Comparison of ENCODE assay signal across 15 cellular contexts in genomic region chr6:73639015-73639414, GRCh38. TPM values are rescaled to one million over a fixed set of nuclear protein-coding genes. Genes with fewer than 3 reads are reported as not detected.
DNase-seq lines count a peak whose midpoint lies in the region; ATAC-seq and TF ChIP-seq lines count a peak whose summit lies in the region.
"Had no signal": no experiment of that assay in that cellular context is flagged by ENCODE, and none has a peak within 500 bp of the region (broad histone marks: within the 10 kb centered on the region; RNA-seq: fewer than 3 reads in every experiment).

No MANE protein-coding gene starts in this region.

- H4K20me1 ChIP-seq in mammary epithelial cell (ENCODE audit: insufficient read depth, low read length) = no peaks in the 10 kb centered on the region
- H4K20me1 ChIP-seq: BLaER1 had no signal

- H3K36me3 ChIP-seq in mammary epithelial cell (ENCODE audit: insufficient read depth, low read length) (no peaks in the 10 kb centered on the region), sigmoid colon (peaks cover 4 to 65% (median 10%) of the 10 kb centered on the region in 4 donors)

- H3K27ac Mint-ChIP-seq in MCF 10A (ENCODE audit: low read depth, unreplicated experiment) (no peak overlapping the region), T-helper 17 cell (peak overlapping the region; percentile 63), endothelial cell (ENCODE audit: unreplicated experiment) (peak overlapping the region; percentile 1)

- H3K4me2 ChIP-seq in mammary epithelial cell (ENCODE audit: insufficient read depth, low read depth, low read length) = no peak overlapping the region
- H3K4me2 ChIP-seq: BLaER1 had no signal

- peaks cover 6% of the 10 kb centered on the region for H3K36me3 Mint-ChIP-seq in MCF 10A (ENCODE audit: insufficient read depth, unreplicated experiment)
- no peaks in the 10 kb centered on the region for H3K36me3 Mint-ChIP-seq in T-helper 17 cell (ENCODE audit: low read depth)
- no peaks in the 10 kb centered on the region for H3K36me3 Mint-ChIP-seq in endothelial cell (ENCODE audit: low read depth, unreplicated experiment)

- H3K9me3 ChIP-seq in mammary epithelial cell (replicated peaks; ENCODE audit: insufficient read depth, low read length) = no peaks in the 10 kb centered on the region
- H3K9me3 ChIP-seq in T-helper 17 cell (ENCODE audit: control insufficient read depth, low read length, poor library complexity, severe bottlenecking) = no peaks in the 10 kb centered on the region
- no peaks in the 10 kb centered on the region for H3K9me3 ChIP-seq in sigmoid colon
- H3K9me3 ChIP-seq: BLaER1, Caco-2 had no signal

- WGBS in mammary epithelial cell (ENCODE audit: low coverage, missing lambda C conversion rate) = 67% methylated on average over 3 of the region's 4 CpGs
- WGBS in sigmoid colon, 2 donors = 89% methylated on average over 4 of the region's 4 CpGs

- H3K4me1 ChIP-seq in mammary epithelial cell (ENCODE audit: insufficient read depth, low read length) (no peaks in the 10 kb centered on the region), sigmoid colon (peaks cover 0 to 21% (median 13%) of the 10 kb centered on the region in 4 donors), foreskin keratinocyte (no peaks in the 10 kb centered on the region)
- H3K4me1 ChIP-seq: BLaER1 had no signal

- POLR2A ChIA-PET in MCF 10A (lab: Yijun Ruan, JAX) = interaction anchor here (0.8 kb wide), 1 partner anchor 118 kb away, joined by 3 read pairs; the partner anchor contains the start of gene EEF1A1

- H3K9me3 Mint-ChIP-seq in MCF 10A (ENCODE audit: unreplicated experiment) = no peaks in the 10 kb centered on the region
- H3K9me3 Mint-ChIP-seq in endothelial cell (ENCODE audit: unreplicated experiment) = no peaks in the 10 kb centered on the region

- dilution Hi-C loops in mammary epithelial cell (cut with HindIII; ENCODE audit: low sequenced_read_pairs) = no loop called here

- H3K4me1 Mint-ChIP-seq in MCF 10A (ENCODE audit: insufficient read depth, unreplicated experiment) = peaks cover 9% of the 10 kb centered on the region
- H3K4me1 Mint-ChIP-seq in T-helper 17 cell = peaks cover 6% of the 10 kb centered on the region
- H3K4me1 Mint-ChIP-seq in endothelial cell (ENCODE audit: unreplicated experiment) = peaks cover 6% of the 10 kb centered on the region

- no peaks in the 10 kb centered on the region for H3K27me3 ChIP-seq in mammary epithelial cell (ENCODE audit: insufficient read depth, low read length)
- H3K27me3 ChIP-seq in sigmoid colon = no peaks in the 10 kb centered on the region
- H3K27me3 ChIP-seq in foreskin keratinocyte = no peaks in the 10 kb centered on the region
- H3K27me3 ChIP-seq: BLaER1 had no signal

- in situ Hi-C loops in mammary epithelial cell (cut with MboI; ENCODE audit: low sequenced_read_pairs in 2 of 2) = loop anchor here in 1 of 2 donors (25.0 kb wide), 1 partner anchor 352 kb away; no protein-coding TSS in a partner anchor

- H2AFZ ChIP-seq in mammary epithelial cell (ENCODE audit: low read depth, low read length) = no peak overlapping the region

- no peak overlapping the region for H3K4me3 Mint-ChIP-seq in MCF 10A (ENCODE audit: unreplicated experiment)
- H3K4me3 Mint-ChIP-seq in T-helper 17 cell = no peak overlapping the region
- H3K4me3 Mint-ChIP-seq in endothelial cell (ENCODE audit: unreplicated experiment) = no peak overlapping the region
- H3K4me3 Mint-ChIP-seq: CD8-positive, alpha-beta memory T cell had no signal

- no peak overlapping the region for H3K4me3 ChIP-seq in mammary epithelial cell (replicated peaks in 1 of 3; ENCODE audit: insufficient read depth in 1 of 3, low read depth in 2 of 3, low read length in 3 of 3)
- H3K4me3 ChIP-seq in sigmoid colon = no peak overlapping the region
- H3K4me3 ChIP-seq: BLaER1 had no signal

- intact Hi-C loops in mammary epithelial cell (cut with micrococcal nuclease) = no loop called here
- intact Hi-C loops in MCF 10A (cut with micrococcal nuclease) = no loop called here
- intact Hi-C loops in sigmoid colon (cut with DNase I) = no loop called here

- H3K27me3 Mint-ChIP-seq in MCF 10A (ENCODE audit: insufficient read depth, unreplicated experiment) (no peaks in the 10 kb centered on the region), T-helper 17 cell (no peaks in the 10 kb centered on the region), endothelial cell (ENCODE audit: unreplicated experiment) (peaks cover 3% of the 10 kb centered on the region)
- H3K27me3 Mint-ChIP-seq: CD8-positive, alpha-beta memory T cell had no signal

- TF ChIP-seq CTCF in mammary epithelial cell (conservative IDR thresholded peaks at IDR 0.05 in 1 of 2, IDR thresholded peaks at IDR 0.05 in 1 of 2; ENCODE audit: extremely low read depth in 1 of 2, insufficient read depth in 1 of 2, low read depth in 1 of 2, low read length in 2 of 2) = no peak
- TF ChIP-seq CTCF in MCF 10A (IDR thresholded peaks at IDR 0.05; ENCODE audit: unreplicated experiment) = no peak
- no peak for TF ChIP-seq CTCF in endothelial cell (IDR thresholded peaks at IDR 0.05; ENCODE audit: unreplicated experiment)
- no peak for TF ChIP-seq CTCF in sigmoid colon (IDR thresholded peaks at IDR 0.05)
- no peak for TF ChIP-seq CTCF in foreskin keratinocyte (conservative IDR thresholded peaks at IDR 0.05)

- BruUV-seq in mammary epithelial cell (replicated peaks; lab: Mats Ljungman, UMichigan) (no TSS peak), MCF 10A (replicated peaks; lab: Mats Ljungman, UMichigan) (no TSS peak)

- ATAC-seq in T-helper 17 cell (no peak), foreskin keratinocyte (no peak), GM21360 (IDR thresholded peaks at IDR 0.05; ENCODE audit: unreplicated experiment) (no peak), GM18511 (IDR thresholded peaks at IDR 0.05; ENCODE audit: unreplicated experiment) (no peak)
- ATAC-seq: HCT116 had no signal

- no peaks in the 10 kb centered on the region for H3K79me2 ChIP-seq in mammary epithelial cell (ENCODE audit: insufficient read depth, low read length)

- no peak overlapping the region for H3K9ac ChIP-seq in mammary epithelial cell (ENCODE audit: insufficient read depth, low read length)
- H3K9ac ChIP-seq: BLaER1 had no signal

- no peak for TF ChIP-seq EP300 in sigmoid colon (IDR thresholded peaks at IDR 0.05)

- TF ChIP-seq POLR2A in sigmoid colon (IDR thresholded peaks at IDR 0.05) = no peak

- peak; percentile 21 for DNase-seq in mammary epithelial cell
- DNase-seq in MCF 10A (ENCODE audit: unreplicated experiment) = no peak
- DNase-seq in T-helper 17 cell = no peak
- no peak for DNase-seq in endothelial cell (ENCODE audit: low spot score)
- no peak for DNase-seq in sigmoid colon
- DNase-seq in foreskin keratinocyte = no peak
- DNase-seq: 8988T; AML-193; Caco-2; CD8-positive, alpha-beta memory T cell; DMS 273 treated with DMSO at 0.1 percent for 48 hours had no signal

- H3K27ac ChIP-seq in mammary epithelial cell (ENCODE audit: insufficient read depth, low read depth, low read length) (no peak overlapping the region), sigmoid colon (no peak overlapping the region), foreskin keratinocyte (no peak overlapping the region)
- H3K27ac ChIP-seq: BLaER1 had no signal

- CTCF ChIA-PET in mammary epithelial cell (lab: Charles Lee; ENCODE audit: low non-redundant PET) (no interaction called here), MCF 10A (lab: Yijun Ruan, JAX) (interaction anchor here (0.7 to 1.1 kb wide), 2 partner anchors 8 to 197 kb away, joined by 4 to 5 read pairs; no protein-coding TSS in a partner anchor)

RNA-seq across cellular contexts. Expression of gene SLC17A5, which starts 14.8 kb away (rescaled TPM):
- 10 to 100 TPM in 1 of 2 donors, 1 to 10 TPM in 1; 6.5 to 26.0 TPM for total RNA-seq in mammary epithelial cell
- polyA plus RNA-seq in mammary epithelial cell = 6.2 TPM
- 19.4 TPM for polyA minus RNA-seq in mammary epithelial cell
- total RNA-seq in MCF 10A (2022) = 6.1 and 7.2 TPM in 2 replicates
- 1 to 10 TPM; 6.6 to 9.2 TPM for total RNA-seq in T-helper 17 cell
- 17.5 TPM for total RNA-seq in endothelial cell (ENCODE audit: unreplicated experiment)
- 10 to 100 TPM; 12.2 to 18.2 (median 14.8) TPM for total RNA-seq in sigmoid colon
- 10 to 100 TPM in 1 of 3 donors, 1 to 10 TPM in 2; 7.6 to 17.4 (median 9.0) TPM for polyA plus RNA-seq in sigmoid colon
- 5.7 and 6.5 TPM in 2 replicates for total RNA-seq in foreskin keratinocyte
- polyA plus RNA-seq in foreskin keratinocyte = 3.3 and 3.4 TPM in 2 replicates

RNA-seq across cellular contexts. Expression of gene CD109, which starts 57.0 kb away (rescaled TPM):
- 100 to 1,000 TPM in 1 of 2 donors, 10 to 100 TPM in 1; 82.6 to 273 TPM for total RNA-seq in mammary epithelial cell
- polyA plus RNA-seq in mammary epithelial cell = 77.5 TPM
- polyA minus RNA-seq in mammary epithelial cell = 96.5 TPM
- total RNA-seq in MCF 10A (2022) = 91.0 and 94.5 TPM in 2 replicates
- under 1 TPM; 0.30 to 0.83 TPM for total RNA-seq in T-helper 17 cell
- total RNA-seq in endothelial cell (ENCODE audit: unreplicated experiment) = 60.2 TPM
- 10 to 100 TPM; 22.9 to 32.1 (median 24.6) TPM for total RNA-seq in sigmoid colon
- polyA plus RNA-seq in sigmoid colon = 1 to 10 TPM in 1 of 3 donors, under 1 TPM in 2; under 0.01 to 1.2 (median 0.46) TPM
- total RNA-seq in foreskin keratinocyte = 42.4 and 47.8 TPM in 2 replicates
- 7.8 and 10.2 TPM in 2 replicates for polyA plus RNA-seq in foreskin keratinocyte
- polyA plus RNA-seq: CD8-positive, alpha-beta memory T cell had no signal

Comparison
In these comparisons a context has a peak if more than half of its experiments do, and no peak if none do; other contexts are left out.
1. RNA of gene CD109, which starts 57.0 kb away (total RNA-seq): 82.6 to 273 TPM in mammary epithelial cell, 91.0 to 94.5 TPM in MCF 10A, 60.2 TPM in endothelial cell (single experiment), 42.4 to 47.8 TPM in foreskin keratinocyte and 22.9 to 32.1 TPM in sigmoid colon; 0.30 to 0.83 TPM in T-helper 17 cell; every median in the first group is over 10 times any median in the second.